ENCODE assay signal across 11 cellular contexts in genomic region chr11:63843042-63843441, GRCh38. TPM values are rescaled to one million over a fixed set of nuclear protein-coding genes. Genes with fewer than 3 reads are reported as not detected.
DNase-seq lines count a peak whose midpoint lies in the region; ATAC-seq and TF ChIP-seq lines count a peak whose summit lies in the region.
"Had no signal": no experiment of that assay in that cellular context is flagged by ENCODE, and none has a peak within 500 bp of the region (broad histone marks: within the 10 kb centered on the region; RNA-seq: fewer than 3 reads in every experiment).

No MANE protein-coding gene starts in this region.

- H3K27ac ChIP-seq in heart right ventricle, result peak overlapping the region in 8 of 10 donors; percentile 27 to 89 (median 57)
- H3K27ac ChIP-seq in muscle layer of duodenum (ENCODE audit: low read length), result peak overlapping the region; percentile 58
- peak overlapping the region; percentile 36 for H3K27ac ChIP-seq in vagina

- intact Hi-C loops in heart right ventricle (cut with DNase I) (no loop called here), Right ventricle myocardium inferior (cut with DNase I) (loop anchor here (2.0 kb wide), 1 partner anchor 30 kb away; no protein-coding TSS in a partner anchor), vagina (cut with DNase I) (no loop called here)

- WGBS in heart right ventricle, 2 donors, result 30 to 31% methylated on average over 1 of the region's 1 CpG

- no peak overlapping the region for H3K4me3 ChIP-seq in heart right ventricle
- H3K4me3 ChIP-seq in choroid plexus epithelial cell (ENCODE audit: low read depth, low read length), result no peak overlapping the region
- no peak overlapping the region for H3K4me3 ChIP-seq in muscle layer of duodenum (ENCODE audit: low read depth in 1 of 2, low read length in 2 of 2)
- H3K4me3 ChIP-seq in vagina, result no peak overlapping the region

- no peaks in the 10 kb centered on the region for H3K9me3 ChIP-seq in heart right ventricle
- no peaks in the 10 kb centered on the region for H3K9me3 ChIP-seq in muscle layer of duodenum (ENCODE audit: control insufficient read depth in 1 of 2, low read length in 2 of 2)
- no peaks in the 10 kb centered on the region for H3K9me3 ChIP-seq in vagina

- H3K4me1 ChIP-seq in heart right ventricle, result peaks cover 19 to 90% (median 79%) of the 10 kb centered on the region in 9 donors
- H3K4me1 ChIP-seq in muscle layer of duodenum (ENCODE audit: control insufficient read depth in 1 of 2, insufficient read depth in 2 of 2, low read length in 2 of 2), result peaks cover 28 to 57% of the 10 kb centered on the region in 2 donors
- H3K4me1 ChIP-seq in vagina, result peaks cover 86% of the 10 kb centered on the region

- TF ChIP-seq CTCF in heart right ventricle (IDR thresholded peaks at IDR 0.05) (no peak), choroid plexus epithelial cell (conservative IDR thresholded peaks at IDR 0.05; ENCODE audit: low read depth, low read length) (no peak), vagina (IDR thresholded peaks at IDR 0.05) (no peak)

- H3K36me3 ChIP-seq in heart right ventricle, result peaks cover 0 to 46% (median 0%) of the 10 kb centered on the region in 9 donors
- H3K36me3 ChIP-seq in muscle layer of duodenum (ENCODE audit: control insufficient read depth in 1 of 2, insufficient read depth in 2 of 2, low read length in 2 of 2), result peaks cover 0 to 9% of the 10 kb centered on the region in 2 donors
- H3K36me3 ChIP-seq in vagina, result no peaks in the 10 kb centered on the region

- TF ChIP-seq POLR2A in vagina (IDR thresholded peaks at IDR 0.05), result no peak

- H3K27me3 ChIP-seq in heart right ventricle (no peaks in the 10 kb centered on the region), muscle layer of duodenum (ENCODE audit: low read depth, low read length) (no peaks in the 10 kb centered on the region), vagina (no peaks in the 10 kb centered on the region)

- DNase-seq in heart right ventricle (no peak), Right ventricle myocardium inferior (ENCODE audit: missing footprints) (no peak), choroid plexus epithelial cell (ENCODE audit: low read depth) (peak; percentile 27), vagina (ENCODE audit: extremely low spot score in 2 of 2) (no peak), NCI-H1105 (lab: John Stamatoyannopoulos, UW) (no peak)
- no peak for DNase-seq in effector CD8-positive, alpha-beta T cell (lab: John Stamatoyannopoulos, UW)
- DNase-seq: activated CD8-positive, alpha-beta memory T cell treated with anti-CD3 and anti-CD28 coated beads, Interleukin-2, amount 50 U/mL, for 48 hours; NCI-H1694; SHP77 had no signal

- no peak for ATAC-seq in heart right ventricle
- ATAC-seq in Right ventricle myocardium inferior, result no peak
- no peak for ATAC-seq in SK-N-SH treated with all-trans-retinoic acid at 6 μM for 48 hours

TF ChIP-seq in SK-N-SH treated with all-trans-retinoic acid at 6 μM for 48 hours, 23 proteins besides CTCF, POLR2A, EP300 and RAD21:
- TF ChIP-seq SNAI2 (CRISPR knock-in tag; IDR thresholded peaks at IDR 0.05) (no peak), ESRRG (CRISPR knock-in tag; IDR thresholded peaks at IDR 0.05) (no peak), OSR1 (CRISPR knock-in tag; IDR thresholded peaks at IDR 0.05) (no peak), POU6F1 (CRISPR knock-in tag; IDR thresholded peaks at IDR 0.05; ENCODE audit: borderline replicate concordance, low read depth) (no peak), ARNTL (CRISPR knock-in tag; IDR thresholded peaks at IDR 0.05; ENCODE audit: borderline replicate concordance, low read depth) (no peak), ISL1 (CRISPR knock-in tag; IDR thresholded peaks at IDR 0.05) (no peak), GLIS3 (CRISPR knock-in tag; IDR thresholded peaks at IDR 0.05) (no peak), ZNF70 (CRISPR knock-in tag; IDR thresholded peaks at IDR 0.05) (no peak), ZC3H10 (CRISPR knock-in tag; IDR thresholded peaks at IDR 0.05) (no peak)
TF ChIP-seq in SK-N-SH treated with all-trans-retinoic acid at 6 μM for 48 hours: peak in this region for 0.

RNA-seq across cellular contexts. Expression of gene MARK2, which starts 4.1 kb away (rescaled TPM):
- total RNA-seq in heart right ventricle (10 to 100 TPM; 33.8 to 42.7 (median 39.0) TPM), Right ventricle myocardium inferior (37.4 TPM), vagina (35.6 TPM)
- polyA plus RNA-seq in heart right ventricle, result 10 to 100 TPM; 12.6 to 18.9 TPM

RNA-seq across cellular contexts. Expression of gene SPINDOC, which starts 29.8 kb away (rescaled TPM):
- total RNA-seq in heart right ventricle, result 10 to 100 TPM in 5 of 10 donors, 1 to 10 TPM in 5; 7.0 to 13.2 (median 9.9) TPM
- 1 to 10 TPM; 9.4 to 9.7 TPM for polyA plus RNA-seq in heart right ventricle
- total RNA-seq in Right ventricle myocardium inferior, result 11.9 TPM
- total RNA-seq in vagina, result 6.6 TPM
